ENCODE assay signal across 8 cellular contexts in genomic region chr7:93117327-93117726, GRCh38. TPM values are rescaled to one million over a fixed set of nuclear protein-coding genes. Genes with fewer than 3 reads are reported as not detected.
A peak's percentile ranks its signal among the peaks of the same experiment; 100 is the strongest.
DNase-seq lines count a peak whose midpoint lies in the region; ATAC-seq and TF ChIP-seq lines count a peak whose summit lies in the region.
"Had no signal": no experiment of that assay in that cellular context is flagged by ENCODE, and none has a peak within 500 bp of the region (broad histone marks: within the 10 kb centered on the region; RNA-seq: fewer than 3 reads in every experiment).

No MANE protein-coding gene starts in this region.

- H3K9me3 ChIP-seq in PC-3 (ENCODE audit: low read length) (no peaks in the 10 kb centered on the region), esophagus squamous epithelium (peaks cover 0 to 14% (median 0%) of the 10 kb centered on the region in 3 donors)

- H3K9ac ChIP-seq in PC-3 (ENCODE audit: low read length), result peak overlapping the region; percentile 7; the same call in 1 of the 2 replicates

- H3F3A ChIP-seq in PC-3 (ENCODE audit: low read length, unreplicated experiment), result no peaks in the 10 kb centered on the region

- H3K27ac Mint-ChIP-seq in stimulated activated effector memory CD8-positive, alpha-beta T cell treated with anti-CD3 and anti-CD28 coated beads, Interleukin-12 subunit alpha, Interleukin-12 subunit beta, amount 100 ng/mL, for 72 hours, result peak overlapping the region; percentile 87

- no peaks in the 10 kb centered on the region for H3K79me2 ChIP-seq in PC-3 (ENCODE audit: low read length)

- TSS peak; percentile 82 for BruUV-seq in PC-3 (replicated peaks; lab: Mats Ljungman, UMichigan)

- intact Hi-C loops in PC-3 (cut with micrococcal nuclease) (no loop called here), esophagus squamous epithelium (cut with DNase I) (no loop called here)

- no peaks in the 10 kb centered on the region for H4K20me1 ChIP-seq in PC-3 (ENCODE audit: low read length)

- CTCF ChIA-PET in PC-3 (lab: Charles Lee), result no interaction called here

- ATAC-seq in GM21515 (IDR thresholded peaks at IDR 0.05; ENCODE audit: unreplicated experiment) (peak; percentile 24), PC-3 (no peak), GM19397 (IDR thresholded peaks at IDR 0.05; ENCODE audit: unreplicated experiment) (no peak), GM19351 (IDR thresholded peaks at IDR 0.05; ENCODE audit: unreplicated experiment) (no peak)
- no peak for ATAC-seq in stimulated activated effector memory CD8-positive, alpha-beta T cell treated with anti-CD3 and anti-CD28 coated beads, Interleukin-12 subunit alpha, Interleukin-12 subunit beta, amount 100 ng/mL, for 72 hours

- H3K36me3 ChIP-seq in PC-3 (ENCODE audit: low read depth, low read length) (no peaks in the 10 kb centered on the region), esophagus squamous epithelium (peaks cover 0 to 25% (median 0%) of the 10 kb centered on the region in 3 donors)
- H3K36me3 ChIP-seq: cardiac muscle cell had no signal

- peak overlapping the region; percentile 86 for H3K4me2 ChIP-seq in PC-3 (ENCODE audit: low read length)

- peaks cover 9% of the 10 kb centered on the region for H3K9me3 Mint-ChIP-seq in stimulated activated effector memory CD8-positive, alpha-beta T cell treated with anti-CD3 and anti-CD28 coated beads, Interleukin-12 subunit alpha, Interleukin-12 subunit beta, amount 100 ng/mL, for 72 hours

- DNase-seq in PC-3 (no peak), esophagus squamous epithelium (lab: John Stamatoyannopoulos, UW) (no peak), germinal center (ENCODE audit: low spot score) (no peak)
- DNase-seq in stimulated activated effector memory CD8-positive, alpha-beta T cell treated with anti-CD3 and anti-CD28 coated beads, Interleukin-12 subunit alpha, Interleukin-12 subunit beta, amount 100 ng/mL, for 72 hours (ENCODE audit: low spot score in 2 of 2), result no peak

- H3K4me1 Mint-ChIP-seq in stimulated activated effector memory CD8-positive, alpha-beta T cell treated with anti-CD3 and anti-CD28 coated beads, Interleukin-12 subunit alpha, Interleukin-12 subunit beta, amount 100 ng/mL, for 72 hours, result peaks cover 41% of the 10 kb centered on the region

- H3K36me3 Mint-ChIP-seq in stimulated activated effector memory CD8-positive, alpha-beta T cell treated with anti-CD3 and anti-CD28 coated beads, Interleukin-12 subunit alpha, Interleukin-12 subunit beta, amount 100 ng/mL, for 72 hours, result peaks cover 42% of the 10 kb centered on the region

- 38 to 79% methylated on average over 1 of the region's 1 CpG for WGBS in esophagus squamous epithelium, 2 donors

- H3K27ac ChIP-seq in PC-3 (ENCODE audit: low read length), result peak overlapping the region; percentile 92
- peak overlapping the region; percentile 75 to 90 (median 82) for H3K27ac ChIP-seq in esophagus squamous epithelium
- H3K27ac ChIP-seq: cardiac muscle cell had no signal

- peaks cover 34% of the 10 kb centered on the region for H3K4me1 ChIP-seq in PC-3 (ENCODE audit: insufficient read depth, low read length)
- H3K4me1 ChIP-seq in esophagus squamous epithelium, result peaks cover 7 to 56% (median 14%) of the 10 kb centered on the region in 3 donors

- peak overlapping the region; percentile 80 for H2AFZ ChIP-seq in PC-3 (ENCODE audit: low read length)

- POLR2A ChIA-PET in PC-3 (lab: Charles Lee; ENCODE audit: unreplicated experiment), result interaction anchor here (0.7 kb wide), 2 partner anchors 17 to 1539 kb away, joined by 3 to 5 read pairs; partner anchors contain the start of gene SGCE

- H3K4me3 ChIP-seq in PC-3 (ENCODE audit: low read length) (peak overlapping the region; percentile 72), esophagus squamous epithelium (peak overlapping the region; percentile 28 to 63 (median 40))
- H3K4me3 ChIP-seq: cardiac muscle cell had no signal

- no peak for TF ChIP-seq CTCF in PC-3 (conservative IDR thresholded peaks at IDR 0.05; ENCODE audit: low read depth, low read length)
- no peak for TF ChIP-seq CTCF in esophagus squamous epithelium (IDR thresholded peaks at IDR 0.05)

- TF ChIP-seq POLR2A in esophagus squamous epithelium (IDR thresholded peaks at IDR 0.05), result no peak

- H3K4me3 Mint-ChIP-seq in stimulated activated effector memory CD8-positive, alpha-beta T cell treated with anti-CD3 and anti-CD28 coated beads, Interleukin-12 subunit alpha, Interleukin-12 subunit beta, amount 100 ng/mL, for 72 hours, result peak overlapping the region; percentile 85

- H3K27me3 ChIP-seq in PC-3 (ENCODE audit: low read length) (no peaks in the 10 kb centered on the region), esophagus squamous epithelium (no peaks in the 10 kb centered on the region)
- H3K27me3 ChIP-seq: cardiac muscle cell had no signal

- no peaks in the 10 kb centered on the region for H3K9me2 ChIP-seq in PC-3 (replicated peaks; ENCODE audit: low read length)

RNA-seq across cellular contexts. Expression of gene SAMD9, which starts 0.5 kb away (rescaled TPM):
- total RNA-seq in PC-3 (2014; rRNA removed), result 3.0 and 3.3 TPM in 2 replicates
- 10 to 100 TPM; 48.6 to 86.3 (median 65.8) TPM for total RNA-seq in esophagus squamous epithelium

RNA-seq across cellular contexts. Expression of gene SAMD9L, which starts 30.9 kb away (rescaled TPM):
- total RNA-seq in PC-3 (2014; rRNA removed), result 2.6 and 2.8 TPM in 2 replicates
- 10 to 100 TPM in 1 of 4 donors, 1 to 10 TPM in 3; 2.8 to 10.4 (median 6.7) TPM for total RNA-seq in esophagus squamous epithelium
- total RNA-seq: cardiac muscle cell had no signal

Comparison
In these comparisons a context has a peak if more than half of its experiments do, and no peak if none do; other contexts are left out.
1. RNA of gene SAMD9, which starts 0.5 kb away (total RNA-seq): 48.6 to 86.3 TPM in esophagus squamous epithelium; 3.0 to 3.3 TPM in PC-3; every median in the first group is over 10 times any median in the second.